Comparison of ENCODE assay signal across 14 cellular contexts in the genomic region with DNA sequence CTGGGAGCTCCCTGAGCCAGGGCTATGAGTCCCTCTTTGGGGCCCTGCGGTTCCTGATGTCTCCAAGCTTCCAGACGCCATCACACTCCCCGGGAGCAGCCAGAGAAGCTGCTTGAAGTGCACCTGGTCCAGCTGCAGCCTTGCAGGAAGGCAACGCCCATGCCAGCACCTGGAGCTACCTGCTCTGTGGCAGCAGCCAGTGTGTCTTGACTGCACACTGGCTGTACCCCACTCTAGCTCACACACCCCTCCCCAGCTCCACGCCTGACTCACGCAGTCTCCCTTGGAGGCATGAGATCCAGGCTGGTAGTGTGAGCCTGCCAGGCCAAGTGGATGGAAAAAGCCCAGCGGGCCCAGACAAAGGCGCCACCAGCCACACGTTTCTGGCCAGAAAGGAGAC.
"Had no signal": no experiment of that assay in that cellular context is flagged by ENCODE, and none has a peak within 500 bp of the region (broad histone marks: within the 10 kb centered on the region; RNA-seq: fewer than 3 reads in every experiment).

No MANE protein-coding gene starts in this region.

- H3K27ac Mint-ChIP-seq: activated B cell treated with CpG ODN at 0.5 μM for 24 hours; activated naive CD4-positive, alpha-beta T cell treated with anti-CD3 and anti-CD28 coated beads for 36 hours; activated T-helper 17 cell treated with anti-CD3 and anti-CD28 coated beads, Interleukin-2, amount 50 U/mL, for 72 hours; mesothelial cell of epicardium; T-helper 1 cell treated with Interleukin-12 subunit alpha and Interleukin-12 subunit beta and Interleukin-4 antibody, amounts not matched to agents 30 μg/mL and 1 μg/mL, for 36 hours had no signal

- DNase-seq: activated B cell treated with CpG ODN at 0.5 μM for 24 hours; activated CD4-positive, alpha-beta T cell treated with anti-CD3 and anti-CD28 coated beads, Interleukin-2, amount 50 U/mL, for 1 hour; activated naive CD4-positive, alpha-beta T cell treated with anti-CD3 and anti-CD28 coated beads for 36 hours; activated T-cell treated with anti-CD3 and anti-CD28 coated beads for 4 hours; heart right ventricle; left ventricle myocardium superior; stimulated activated naive CD4-positive, alpha-beta T cell had no signal

- H3K9ac ChIP-seq: parathyroid adenoma had no signal

- H3K9me3 Mint-ChIP-seq: activated B cell treated with CpG ODN at 0.5 μM for 24 hours; activated naive CD4-positive, alpha-beta T cell treated with anti-CD3 and anti-CD28 coated beads for 36 hours; activated T-helper 17 cell treated with anti-CD3 and anti-CD28 coated beads, Interleukin-2, amount 50 U/mL, for 72 hours; mesothelial cell of epicardium; T-helper 1 cell treated with Interleukin-12 subunit alpha and Interleukin-12 subunit beta and Interleukin-4 antibody, amounts not matched to agents 30 μg/mL and 1 μg/mL, for 36 hours had no signal

- H3K4me3 ChIP-seq: cardiac muscle cell, heart right ventricle, right atrium auricular region, smooth muscle cell had no signal

- H2AFZ ChIP-seq: parathyroid adenoma had no signal

- ATAC-seq: activated T-helper 17 cell treated with anti-CD3 and anti-CD28 coated beads, Interleukin-2, amount 50 U/mL, for 72 hours; heart right ventricle; left ventricle myocardium superior had no signal

- H3K4me2 ChIP-seq: smooth muscle cell had no signal

- H3K36me3 ChIP-seq: cardiac muscle cell, right atrium auricular region had no signal

- H3K36me3 Mint-ChIP-seq: mesothelial cell of epicardium had no signal

- H3K27ac ChIP-seq: cardiac muscle cell, heart right ventricle, parathyroid adenoma, right atrium auricular region had no signal

- H3K27me3 Mint-ChIP-seq: activated B cell treated with CpG ODN at 0.5 μM for 24 hours; activated T-helper 17 cell treated with anti-CD3 and anti-CD28 coated beads, Interleukin-2, amount 50 U/mL, for 72 hours had no signal

- H3K9me3 ChIP-seq: heart right ventricle, right atrium auricular region had no signal

- H3K4me3 Mint-ChIP-seq: activated B cell treated with CpG ODN at 0.5 μM for 24 hours; activated naive CD4-positive, alpha-beta T cell treated with anti-CD3 and anti-CD28 coated beads for 36 hours; activated T-helper 17 cell treated with anti-CD3 and anti-CD28 coated beads, Interleukin-2, amount 50 U/mL, for 72 hours; mesothelial cell of epicardium; T-helper 1 cell treated with Interleukin-12 subunit alpha and Interleukin-12 subunit beta and Interleukin-4 antibody, amounts not matched to agents 30 μg/mL and 1 μg/mL, for 36 hours had no signal

- H3K27me3 ChIP-seq: cardiac muscle cell, heart right ventricle, right atrium auricular region had no signal

- H3K4me1 ChIP-seq: parathyroid adenoma, right atrium auricular region had no signal
